ENCODE assay signal across 10 cellular contexts in genomic region chr15:38961886-38962285, GRCh38.
"Had no signal": no experiment of that assay in that cellular context is flagged by ENCODE, and none has a peak within 500 bp of the region (broad histone marks: within the 10 kb centered on the region; RNA-seq: fewer than 3 reads in every experiment).

No MANE protein-coding gene starts in this region.

- ATAC-seq: activated CD8-positive, alpha-beta T cell treated with anti-CD3 and anti-CD28 coated beads, Interleukin-2, amount 10 ng/mL, durations not matched to agents 7 days and 5 days; body of pancreas; effector memory CD8-positive, alpha-beta T cell had no signal

- H3K36me3 ChIP-seq: thyroid gland, vagina had no signal

- H3K4me3 ChIP-seq: body of pancreas, thyroid gland, vagina had no signal

- H3K9me3 ChIP-seq: body of pancreas, thyroid gland, vagina had no signal

- H3K27me3 ChIP-seq: body of pancreas, thyroid gland, vagina had no signal

- H3K4me1 ChIP-seq: body of pancreas, thyroid gland, vagina had no signal

- DNase-seq: activated CD4-positive, alpha-beta T cell treated with anti-CD3 and anti-CD28 coated beads for 4 hours; activated CD8-positive, alpha-beta T cell treated with anti-CD3 and anti-CD28 coated beads, Interleukin-2, amount 10 ng/mL, durations not matched to agents 7 days and 5 days; activated naive CD4-positive, alpha-beta T cell; body of pancreas; effector memory CD8-positive, alpha-beta T cell; kidney; nephron progenitor cell; stimulated activated CD4-positive, alpha-beta T cell treated with anti-CD3 and anti-CD28 coated beads, Interleukin-4, amount 100 ng/mL, for 4 hours; thyroid gland had no signal

- H3K27ac ChIP-seq: body of pancreas, thyroid gland, vagina had no signal
